Comparison of ENCODE assay signal across 21 cellular contexts in genomic region chr2:21041943-21042707, GRCh38. TPM values are rescaled to one million over a fixed set of nuclear protein-coding genes. Genes with fewer than 3 reads are reported as not detected.
DNase-seq lines count a peak whose midpoint lies in the region; ATAC-seq and TF ChIP-seq lines count a peak whose summit lies in the region.
"Had no signal": no experiment of that assay in that cellular context is flagged by ENCODE, and none has a peak within 500 bp of the region (broad histone marks: within the 10 kb centered on the region; RNA-seq: fewer than 3 reads in every experiment).

No MANE protein-coding gene starts in this region.

- intact Hi-C loops in MCF 10A (cut with micrococcal nuclease): loop anchor here (1.0 kb wide), 2 partner anchors 123 to 275 kb away; no protein-coding TSS in a partner anchor
- intact Hi-C loops in breast epithelium (cut with DNase I; ENCODE audit: low total_unique reads): no loop called here
- intact Hi-C loops in upper lobe of right lung (cut with DNase I): loop anchor here (10.0 kb wide), 1 partner anchor 73 kb away; no protein-coding TSS in a partner anchor
- intact Hi-C loops in ovary (cut with DNase I): loop anchor here in 3 of 4 donors (5.0 to 10.0 kb wide), 3 partner anchors 123 to 275 kb away; no protein-coding TSS in a partner anchor

- H3K27me3 ChIP-seq in breast epithelium: peaks cover 0 to 28% of the 10 kb centered on the region in 2 donors
- no peaks in the 10 kb centered on the region for H3K27me3 ChIP-seq in upper lobe of right lung
- H3K27me3 ChIP-seq in ovary: no peaks in the 10 kb centered on the region
- H3K27me3 ChIP-seq: tibial artery had no signal

- WGBS in ovary, 3 donors: 52 to 64% (median 57%) methylated on average over 16 of the region's 16 CpGs

- TF ChIP-seq EP300 in ovary (IDR thresholded peaks at IDR 0.05): no peak

- peak; percentile 6 for DNase-seq in MCF 10A (ENCODE audit: unreplicated experiment)
- no peak for DNase-seq in breast epithelium (ENCODE audit: low spot score in 2 of 2)
- peak; percentile 13 for DNase-seq in fibroblast of pulmonary artery (ENCODE audit: low read depth)
- peak; percentile 63 for DNase-seq in islet precursor cell
- DNase-seq in upper lobe of right lung: no peak
- DNase-seq in retina: no peak
- no peak for DNase-seq in ovary

- TF ChIP-seq CTCF in MCF 10A (IDR thresholded peaks at IDR 0.05; ENCODE audit: unreplicated experiment): no peak
- no peak for TF ChIP-seq CTCF in breast epithelium (IDR thresholded peaks at IDR 0.05)
- TF ChIP-seq CTCF in fibroblast of pulmonary artery (IDR thresholded peaks at IDR 0.05; ENCODE audit: low read length, missing control alignments): no peak
- TF ChIP-seq CTCF in upper lobe of right lung (IDR thresholded peaks at IDR 0.05): no peak
- TF ChIP-seq CTCF in ovary (IDR thresholded peaks at IDR 0.05): no peak

- POLR2A ChIA-PET in MCF 10A (lab: Yijun Ruan, JAX): no interaction called here

- no peaks in the 10 kb centered on the region for H3K27me3 Mint-ChIP-seq in MCF 10A (ENCODE audit: insufficient read depth, unreplicated experiment)

- H3K36me3 ChIP-seq in breast epithelium: no peaks in the 10 kb centered on the region
- H3K36me3 ChIP-seq in upper lobe of right lung: no peaks in the 10 kb centered on the region
- no peaks in the 10 kb centered on the region for H3K36me3 ChIP-seq in ovary
- H3K36me3 ChIP-seq: prostate gland, spleen, tibial artery, WERI-Rb-1 had no signal

- H3K36me3 Mint-ChIP-seq in MCF 10A (ENCODE audit: insufficient read depth, unreplicated experiment): no peaks in the 10 kb centered on the region
- H3K36me3 Mint-ChIP-seq: activated naive CD8-positive, alpha-beta T cell treated with anti-CD3 and anti-CD28 coated beads for 36 hours; immature natural killer cell had no signal

- H3K27ac Mint-ChIP-seq in MCF 10A (ENCODE audit: low read depth, unreplicated experiment): no peak overlapping the region
- H3K27ac Mint-ChIP-seq: activated naive CD8-positive, alpha-beta T cell treated with anti-CD3 and anti-CD28 coated beads for 36 hours; activated T-helper 2 cell treated with anti-CD3 and anti-CD28 coated beads, Interferon-gamma antibody, Interleukin-2, Interleukin-4, amounts not matched to agents 10 μg/mL and 5 μg/mL and 100 μg/mL, durations not matched to agents 14 hours and 24 hours and 36 hours; immature natural killer cell; stimulated activated naive CD8-positive, alpha-beta T cell treated with anti-CD3 and anti-CD28 coated beads, Interleukin-15, amount 100 ng/mL, for 72 hours had no signal

- H3K27ac ChIP-seq in breast epithelium (no peak overlapping the region), upper lobe of right lung (peak overlapping the region; percentile 0), ovary (no peak overlapping the region)
- H3K27ac ChIP-seq: 22Rv1, prostate gland, WERI-Rb-1 had no signal

- H3K9me3 Mint-ChIP-seq in MCF 10A (ENCODE audit: unreplicated experiment): no peaks in the 10 kb centered on the region
- H3K9me3 Mint-ChIP-seq: activated naive CD8-positive, alpha-beta T cell treated with anti-CD3 and anti-CD28 coated beads for 36 hours; activated T-helper 2 cell treated with anti-CD3 and anti-CD28 coated beads, Interferon-gamma antibody, Interleukin-2, Interleukin-4, amounts not matched to agents 10 μg/mL and 5 μg/mL and 100 μg/mL, durations not matched to agents 14 hours and 24 hours and 36 hours; immature natural killer cell; stimulated activated naive CD8-positive, alpha-beta T cell treated with anti-CD3 and anti-CD28 coated beads, Interleukin-15, amount 100 ng/mL, for 72 hours had no signal

- no peaks in the 10 kb centered on the region for H3K9me3 ChIP-seq in breast epithelium
- H3K9me3 ChIP-seq in upper lobe of right lung: no peaks in the 10 kb centered on the region
- H3K9me3 ChIP-seq in ovary: no peaks in the 10 kb centered on the region
- H3K9me3 ChIP-seq: prostate gland, spleen, tibial artery had no signal

- H3K4me3 ChIP-seq in breast epithelium: no peak overlapping the region
- no peak overlapping the region for H3K4me3 ChIP-seq in fibroblast of pulmonary artery (replicated peaks; ENCODE audit: low read depth, low read length)
- no peak overlapping the region for H3K4me3 ChIP-seq in upper lobe of right lung
- H3K4me3 ChIP-seq in ovary: no peak overlapping the region
- H3K4me3 ChIP-seq: lung, prostate gland had no signal

- no peak overlapping the region for H3K4me3 Mint-ChIP-seq in MCF 10A (ENCODE audit: unreplicated experiment)
- H3K4me3 Mint-ChIP-seq: activated naive CD8-positive, alpha-beta T cell treated with anti-CD3 and anti-CD28 coated beads for 36 hours; stimulated activated naive CD8-positive, alpha-beta T cell treated with anti-CD3 and anti-CD28 coated beads, Interleukin-15, amount 100 ng/mL, for 72 hours had no signal

- CTCF ChIA-PET in MCF 10A (lab: Yijun Ruan, JAX): interaction anchor here (0.6 to 7.4 kb wide), 31 partner anchors 9 to 1955 kb away, joined by 3 to 110 read pairs (median 4); no protein-coding TSS in a partner anchor

- TF ChIP-seq POLR2A in breast epithelium (IDR thresholded peaks at IDR 0.05) (no peak), ovary (IDR thresholded peaks at IDR 0.05) (no peak)

- peaks cover 14% of the 10 kb centered on the region for H3K4me1 Mint-ChIP-seq in MCF 10A (ENCODE audit: insufficient read depth, unreplicated experiment)
- H3K4me1 Mint-ChIP-seq: stimulated activated naive CD8-positive, alpha-beta T cell treated with anti-CD3 and anti-CD28 coated beads, Interleukin-15, amount 100 ng/mL, for 72 hours had no signal

- H3K4me1 ChIP-seq in breast epithelium: no peaks in the 10 kb centered on the region
- H3K4me1 ChIP-seq in upper lobe of right lung: peaks cover 17% of the 10 kb centered on the region
- peaks cover 5% of the 10 kb centered on the region for H3K4me1 ChIP-seq in ovary (ENCODE audit: insufficient read depth)
- H3K4me1 ChIP-seq: prostate gland had no signal

- BruUV-seq in MCF 10A (replicated peaks; lab: Mats Ljungman, UMichigan): no TSS peak

- ATAC-seq in upper lobe of right lung (no peak), HG03442 (IDR thresholded peaks at IDR 0.05; ENCODE audit: unreplicated experiment) (no peak)

RNA-seq across cellular contexts. Expression of gene APOB, which starts 1.7 kb away (rescaled TPM):
- 0.05 TPM in 1 of 2 replicates, not detected in the other for total RNA-seq in MCF 10A (2022)
- 1 to 10 TPM; 3.2 to 5.6 (median 4.3) TPM for total RNA-seq in breast epithelium
- 0.49 TPM for total RNA-seq in upper lobe of right lung
- 1 to 10 TPM in 5 of 7 donors, under 1 TPM in 2; 0.13 to 4.8 (median 1.5) TPM for total RNA-seq in ovary
- polyA plus RNA-seq in ovary: under 1 TPM; 0.13 to 0.45 TPM
- total RNA-seq: activated naive CD8-positive, alpha-beta T cell treated with anti-CD3 and anti-CD28 coated beads for 36 hours; activated T-helper 2 cell treated with anti-CD3 and anti-CD28 coated beads, Interferon-gamma antibody, Interleukin-2, Interleukin-4, amounts not matched to agents 10 μg/mL and 5 μg/mL and 100 μg/mL, durations not matched to agents 14 hours and 24 hours and 36 hours; M059J; T-helper 2 cell treated with Interferon-gamma antibody and Interleukin-4, amounts not matched to agents 100 ng/mL and 5 ng/mL, for 36 hours had no signal
- polyA plus RNA-seq: fibroblast of lung, immature natural killer cell had no signal

Comparison
In these comparisons a context has a peak if more than half of its experiments do, and no peak if none do; other contexts are left out.
1. DNase-seq: peak in MCF 10A (single experiment), fibroblast of pulmonary artery (single experiment) and islet precursor cell (single experiment); none in breast epithelium (0 of 2), upper lobe of right lung (single experiment), retina (single experiment) and ovary (0 of 5).